Comparison of ENCODE assay signal across 19 cellular contexts in genomic region chr11:85815186-85815911, GRCh38. TPM values are rescaled to one million over a fixed set of nuclear protein-coding genes. Genes with fewer than 3 reads are reported as not detected.
DNase-seq lines count a peak whose midpoint lies in the region; ATAC-seq, FAIRE-seq and TF ChIP-seq lines count a peak whose summit lies in the region.
"Had no signal": no experiment of that assay in that cellular context is flagged by ENCODE, and none has a peak within 500 bp of the region (broad histone marks: within the 10 kb centered on the region; RNA-seq: fewer than 3 reads in every experiment).

No MANE protein-coding gene starts in this region.

- H3K9me3 ChIP-seq in HEK293 (ENCODE audit: control insufficient read depth, insufficient read depth, low read depth, low read length): no peaks in the 10 kb centered on the region
- no peaks in the 10 kb centered on the region for H3K9me3 ChIP-seq in pancreas
- H3K9me3 ChIP-seq: left ventricle myocardium inferior had no signal

- no peak for ATAC-seq in pancreas
- ATAC-seq in left ventricle myocardium superior: no peak
- ATAC-seq: activated naive CD8-positive, alpha-beta T cell treated with anti-CD3 and anti-CD28 coated beads, Interleukin-2, amount 50 U/mL, for 24 hours; natural killer cell treated with Interleukin-12 subunit alpha and Interleukin-12 subunit beta and Interleukin-15 and Interleukin-18, amount 100 ng/mL, for 72 hours had no signal

- POLR2A ChIA-PET in AG04449 (lab: Yijun Ruan, JAX) (interaction anchor here (1.0 to 1.1 kb wide), 2 partner anchors 12 to 43 kb away, joined by 3 to 5 read pairs; no protein-coding TSS in a partner anchor), HEK293 (lab: Yijun Ruan, JAX) (no interaction called here)

- no peaks in the 10 kb centered on the region for H3K36me3 ChIP-seq in HEK293 (ENCODE audit: control insufficient read depth in 2 of 2, insufficient read depth in 1 of 2, low read length in 2 of 2)
- no peaks in the 10 kb centered on the region for H3K36me3 ChIP-seq in pancreas
- H3K36me3 ChIP-seq: left ventricle myocardium inferior had no signal

- H3K27me3 ChIP-seq in pancreas: no peaks in the 10 kb centered on the region

- intact Hi-C loops in pancreas (cut with DNase I): no loop called here
- intact Hi-C loops in left ventricle myocardium superior (cut with micrococcal nuclease): no loop called here

- CTCF ChIA-PET in AG04449 (lab: Yijun Ruan, JAX) (interaction anchor here (0.9 to 3.4 kb wide), 4 partner anchors 8 to 151 kb away, joined by 4 to 26 read pairs (median 7); partner anchors contain the start of gene CREBZF), HEK293 (lab: Yijun Ruan, JAX) (interaction anchor here (1.3 to 2.2 kb wide), 2 partner anchors 10 to 122 kb away, joined by 4 to 10 read pairs; no protein-coding TSS in a partner anchor)

- 79 to 81% methylated on average over 4 of the region's 4 CpGs for WGBS in pancreas, 2 donors

- H3K4me3 ChIP-seq in AG04449 (ENCODE audit: low read depth, low read length) (peak overlapping the region; percentile 16; the same call in 1 of the 2 replicates), HEK293 (ENCODE audit: low read depth, low read length) (no peak overlapping the region), fibroblast of pulmonary artery (replicated peaks; ENCODE audit: low read depth, low read length) (no peak overlapping the region), pancreas (no peak overlapping the region)
- H3K4me3 ChIP-seq: left ventricle myocardium inferior had no signal

- no peaks in the 10 kb centered on the region for H3K4me1 ChIP-seq in HEK293 (ENCODE audit: control insufficient read depth, insufficient read depth, low read length)
- no peaks in the 10 kb centered on the region for H3K4me1 ChIP-seq in pancreas

- peak; percentile 88 for DNase-seq in AG04449 (ENCODE audit: low read depth, low spot score)
- peak; percentile 43 for DNase-seq in SW480 (ENCODE audit: low spot score)
- peak; percentile 33 for DNase-seq in fibroblast of pulmonary artery (ENCODE audit: low read depth)
- no peak for DNase-seq in iPS-NIHi11 (ENCODE audit: low spot score)
- no peak for DNase-seq in pancreas
- DNase-seq in inferior parietal cortex (ENCODE audit: extremely low spot score): no peak
- no peak for DNase-seq in left ventricle myocardium superior
- DNase-seq: activated CD4-positive, alpha-beta T cell treated with anti-CD3 and anti-CD28 coated beads, Interleukin-2, amount 50 U/mL, for 4 hours; activated naive CD8-positive, alpha-beta T cell treated with anti-CD3 and anti-CD28 coated beads, Interleukin-2, amount 50 U/mL, for 24 hours; activated T-cell treated with anti-CD3 and anti-CD28 coated beads, Interleukin-2, amount 50 U/mL, for 48 hours; hypothalamus; left ventricle myocardium inferior; NCI-H1092; trophoblast cell had no signal

- TF ChIP-seq CTCF in AG04449 (IDR thresholded peaks at IDR 0.05; ENCODE audit: insufficient read depth, low read length, missing control alignments) (no peak), HEK293 (tag by site-specific recombination; IDR thresholded peaks at IDR 0.05) (no peak), fibroblast of pulmonary artery (IDR thresholded peaks at IDR 0.05; ENCODE audit: low read length, missing control alignments) (no peak), pancreas (IDR thresholded peaks at IDR 0.05) (no peak)

- FAIRE-seq in pancreas (lab: Jason Lieb, UNC): no peak
- FAIRE-seq: D721Med had no signal

- H3K27ac ChIP-seq in HEK293 (ENCODE audit: extremely low read depth, low read depth, low read length) (no peak overlapping the region), pancreas (no peak overlapping the region)
- H3K27ac ChIP-seq: left ventricle myocardium inferior had no signal

TF ChIP-seq in HEK293, 187 proteins besides CTCF, POLR2A, EP300 and RAD21:
- TF ChIP-seq ATF2 (tag by site-specific recombination; IDR thresholded peaks at IDR 0.05; ENCODE audit: low read depth) (no peak), SP7 (tag by site-specific recombination; IDR thresholded peaks at IDR 0.05) (peak; percentile 65)
TF ChIP-seq in HEK293: peak in this region for 1.

RNA-seq across cellular contexts. Expression of gene SYTL2, which starts 4.4 kb away (rescaled TPM):
- total RNA-seq in pancreas (10 to 100 TPM in 1 of 6 donors, 1 to 10 TPM in 5; 2.8 to 12.2 (median 4.1) TPM), left ventricle myocardium superior (2.8 TPM)
- polyA plus RNA-seq in pancreas: 1 to 10 TPM; 2.5 to 4.1 TPM

RNA-seq across cellular contexts. Expression of gene CCDC83, which starts 39.8 kb away (rescaled TPM):
- total RNA-seq in pancreas (not detected), left ventricle myocardium superior (not detected)
- polyA plus RNA-seq in pancreas: not detected
- total RNA-seq: epithelial cell of proximal tubule; left ventricle myocardium inferior; natural killer cell treated with Interleukin-12 subunit alpha and Interleukin-12 subunit beta and Interleukin-15 and Interleukin-18, amount 100 ng/mL, for 72 hours; SK-MEL-5 had no signal

Comparison
In these comparisons a context has a peak if more than half of its experiments do, and no peak if none do; other contexts are left out.
1. DNase-seq: peak in AG04449 (single experiment), SW480 (single experiment) and fibroblast of pulmonary artery (single experiment); none in iPS-NIHi11 (single experiment), pancreas (0 of 6), inferior parietal cortex (single experiment) and left ventricle myocardium superior (single experiment).